ENCODE assay signal across 1 cellular context in the genomic region with DNA sequence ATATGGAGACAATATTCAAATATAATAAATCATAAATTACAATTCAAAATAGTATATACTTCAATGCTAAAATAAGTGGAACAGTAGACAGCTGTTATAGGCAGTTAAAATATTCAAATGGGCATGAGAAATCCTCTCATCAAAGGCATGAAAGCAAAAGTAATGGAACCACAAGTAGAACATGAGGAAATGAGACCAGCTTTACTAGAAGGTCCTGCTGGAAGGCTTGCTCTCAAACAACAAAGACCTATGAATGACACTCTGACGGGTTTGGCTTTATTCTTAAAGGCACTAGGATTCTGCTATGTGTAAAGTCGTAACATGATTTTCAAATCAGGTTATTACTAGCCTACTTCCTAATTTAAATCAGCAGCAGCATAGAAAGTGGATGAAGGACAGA.
TF ChIP-seq lines count a peak whose summit lies in the region.

No MANE protein-coding gene starts in this region.

TF ChIP-seq in SK-N-SH treated with all-trans-retinoic acid at 6 μM for 48 hours, 23 proteins besides CTCF, POLR2A, EP300 and RAD21 (continued from another document):
- TF ChIP-seq ZFP30 (CRISPR knock-in tag; IDR thresholded peaks at IDR 0.05) (no peak), TCF4 (CRISPR knock-in tag; IDR thresholded peaks at IDR 0.05; ENCODE audit: borderline replicate concordance) (no peak)
- TF ChIP-seq, protein P1, sequence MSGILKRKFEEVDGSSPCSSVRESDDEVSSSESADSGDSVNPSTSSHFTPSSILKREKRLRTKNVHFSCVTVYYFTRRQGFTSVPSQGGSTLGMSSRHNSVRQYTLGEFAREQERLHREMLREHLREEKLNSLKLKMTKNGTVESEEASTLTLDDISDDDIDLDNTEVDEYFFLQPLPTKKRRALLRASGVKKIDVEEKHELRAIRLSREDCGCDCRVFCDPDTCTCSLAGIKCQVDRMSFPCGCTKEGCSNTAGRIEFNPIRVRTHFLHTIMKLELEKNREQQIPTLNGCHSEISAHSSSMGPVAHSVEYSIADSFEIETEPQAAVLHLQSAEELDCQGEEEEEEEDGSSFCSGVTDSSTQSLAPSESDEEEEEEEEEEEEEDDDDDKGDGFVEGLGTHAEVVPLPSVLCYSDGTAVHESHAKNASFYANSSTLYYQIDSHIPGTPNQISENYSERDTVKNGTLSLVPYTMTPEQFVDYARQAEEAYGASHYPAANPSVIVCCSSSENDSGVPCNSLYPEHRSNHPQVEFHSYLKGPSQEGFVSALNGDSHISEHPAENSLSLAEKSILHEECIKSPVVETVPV (CRISPR knock-in tag; IDR thresholded peaks at IDR 0.05) = no peak
TF ChIP-seq in SK-N-SH treated with all-trans-retinoic acid at 6 μM for 48 hours: peak in this region for 0.
